ENCODE assay signal across 1 cellular context in the genomic region with DNA sequence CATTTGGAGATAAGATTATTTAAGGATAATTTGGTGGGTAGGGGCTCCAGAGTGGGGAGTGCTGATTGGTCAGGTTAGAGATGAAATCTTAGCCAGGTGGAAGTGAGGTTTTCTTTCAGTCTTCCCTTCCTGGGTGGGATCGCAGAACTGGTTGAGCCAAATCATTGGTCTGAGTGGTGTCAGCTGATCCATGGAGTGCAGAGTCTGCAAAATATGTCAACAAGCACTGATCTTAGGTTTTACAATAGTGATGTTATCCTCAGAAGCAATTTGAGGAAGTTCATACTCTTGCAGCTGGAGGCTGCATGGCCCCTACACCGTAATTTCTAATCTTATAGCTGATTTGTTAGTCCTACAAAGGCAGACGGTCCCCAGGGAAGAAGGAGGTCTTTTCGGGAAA.
TF ChIP-seq lines count a peak whose summit lies in the region.

No MANE protein-coding gene starts in this region.

TF ChIP-seq in H1, 55 proteins besides CTCF, POLR2A, EP300 and RAD21 (continued from another document):
- TF ChIP-seq BACH1 (IDR thresholded peaks at IDR 0.05; ENCODE audit: low read length) (no peak), TCF12 (IDR thresholded peaks at IDR 0.05; ENCODE audit: low read depth, low read length) (no peak), CREB1 (IDR thresholded peaks at IDR 0.05) (no peak), HDAC6 (IDR thresholded peaks at IDR 0.05; ENCODE audit: low read depth, low read length) (no peak), KDM4A (IDR thresholded peaks at IDR 0.05; ENCODE audit: low read depth, low read length, severe bottlenecking) (no peak), CTBP2 (IDR thresholded peaks at IDR 0.05; ENCODE audit: borderline replicate concordance, insufficient read depth, insufficient read length, low read length) (no peak), CBX8 (IDR thresholded peaks at IDR 0.05; ENCODE audit: borderline replicate concordance, low read depth, low read length) (no peak), CBX5 (IDR thresholded peaks at IDR 0.05; ENCODE audit: low read depth, low read length) (no peak), SAP30 (IDR thresholded peaks at IDR 0.05; ENCODE audit: insufficient read depth, insufficient replicate concordance, low read length) (no peak), SIRT6 (IDR thresholded peaks at IDR 0.05; ENCODE audit: low read length) (no peak), SP1 (IDR thresholded peaks at IDR 0.05; ENCODE audit: low read depth, low read length) (no peak), BCL11A (IDR thresholded peaks at IDR 0.05; ENCODE audit: low read depth in 2 of 2, low read length in 2 of 2) (no peak), SUZ12 (IDR thresholded peaks at IDR 0.05; ENCODE audit: low read length) (no peak)
- TF ChIP-seq, protein P1, sequence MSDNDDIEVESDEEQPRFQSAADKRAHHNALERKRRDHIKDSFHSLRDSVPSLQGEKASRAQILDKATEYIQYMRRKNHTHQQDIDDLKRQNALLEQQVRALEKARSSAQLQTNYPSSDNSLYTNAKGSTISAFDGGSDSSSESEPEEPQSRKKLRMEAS (IDR thresholded peaks at IDR 0.05): no peak
- TF ChIP-seq, protein P2, sequence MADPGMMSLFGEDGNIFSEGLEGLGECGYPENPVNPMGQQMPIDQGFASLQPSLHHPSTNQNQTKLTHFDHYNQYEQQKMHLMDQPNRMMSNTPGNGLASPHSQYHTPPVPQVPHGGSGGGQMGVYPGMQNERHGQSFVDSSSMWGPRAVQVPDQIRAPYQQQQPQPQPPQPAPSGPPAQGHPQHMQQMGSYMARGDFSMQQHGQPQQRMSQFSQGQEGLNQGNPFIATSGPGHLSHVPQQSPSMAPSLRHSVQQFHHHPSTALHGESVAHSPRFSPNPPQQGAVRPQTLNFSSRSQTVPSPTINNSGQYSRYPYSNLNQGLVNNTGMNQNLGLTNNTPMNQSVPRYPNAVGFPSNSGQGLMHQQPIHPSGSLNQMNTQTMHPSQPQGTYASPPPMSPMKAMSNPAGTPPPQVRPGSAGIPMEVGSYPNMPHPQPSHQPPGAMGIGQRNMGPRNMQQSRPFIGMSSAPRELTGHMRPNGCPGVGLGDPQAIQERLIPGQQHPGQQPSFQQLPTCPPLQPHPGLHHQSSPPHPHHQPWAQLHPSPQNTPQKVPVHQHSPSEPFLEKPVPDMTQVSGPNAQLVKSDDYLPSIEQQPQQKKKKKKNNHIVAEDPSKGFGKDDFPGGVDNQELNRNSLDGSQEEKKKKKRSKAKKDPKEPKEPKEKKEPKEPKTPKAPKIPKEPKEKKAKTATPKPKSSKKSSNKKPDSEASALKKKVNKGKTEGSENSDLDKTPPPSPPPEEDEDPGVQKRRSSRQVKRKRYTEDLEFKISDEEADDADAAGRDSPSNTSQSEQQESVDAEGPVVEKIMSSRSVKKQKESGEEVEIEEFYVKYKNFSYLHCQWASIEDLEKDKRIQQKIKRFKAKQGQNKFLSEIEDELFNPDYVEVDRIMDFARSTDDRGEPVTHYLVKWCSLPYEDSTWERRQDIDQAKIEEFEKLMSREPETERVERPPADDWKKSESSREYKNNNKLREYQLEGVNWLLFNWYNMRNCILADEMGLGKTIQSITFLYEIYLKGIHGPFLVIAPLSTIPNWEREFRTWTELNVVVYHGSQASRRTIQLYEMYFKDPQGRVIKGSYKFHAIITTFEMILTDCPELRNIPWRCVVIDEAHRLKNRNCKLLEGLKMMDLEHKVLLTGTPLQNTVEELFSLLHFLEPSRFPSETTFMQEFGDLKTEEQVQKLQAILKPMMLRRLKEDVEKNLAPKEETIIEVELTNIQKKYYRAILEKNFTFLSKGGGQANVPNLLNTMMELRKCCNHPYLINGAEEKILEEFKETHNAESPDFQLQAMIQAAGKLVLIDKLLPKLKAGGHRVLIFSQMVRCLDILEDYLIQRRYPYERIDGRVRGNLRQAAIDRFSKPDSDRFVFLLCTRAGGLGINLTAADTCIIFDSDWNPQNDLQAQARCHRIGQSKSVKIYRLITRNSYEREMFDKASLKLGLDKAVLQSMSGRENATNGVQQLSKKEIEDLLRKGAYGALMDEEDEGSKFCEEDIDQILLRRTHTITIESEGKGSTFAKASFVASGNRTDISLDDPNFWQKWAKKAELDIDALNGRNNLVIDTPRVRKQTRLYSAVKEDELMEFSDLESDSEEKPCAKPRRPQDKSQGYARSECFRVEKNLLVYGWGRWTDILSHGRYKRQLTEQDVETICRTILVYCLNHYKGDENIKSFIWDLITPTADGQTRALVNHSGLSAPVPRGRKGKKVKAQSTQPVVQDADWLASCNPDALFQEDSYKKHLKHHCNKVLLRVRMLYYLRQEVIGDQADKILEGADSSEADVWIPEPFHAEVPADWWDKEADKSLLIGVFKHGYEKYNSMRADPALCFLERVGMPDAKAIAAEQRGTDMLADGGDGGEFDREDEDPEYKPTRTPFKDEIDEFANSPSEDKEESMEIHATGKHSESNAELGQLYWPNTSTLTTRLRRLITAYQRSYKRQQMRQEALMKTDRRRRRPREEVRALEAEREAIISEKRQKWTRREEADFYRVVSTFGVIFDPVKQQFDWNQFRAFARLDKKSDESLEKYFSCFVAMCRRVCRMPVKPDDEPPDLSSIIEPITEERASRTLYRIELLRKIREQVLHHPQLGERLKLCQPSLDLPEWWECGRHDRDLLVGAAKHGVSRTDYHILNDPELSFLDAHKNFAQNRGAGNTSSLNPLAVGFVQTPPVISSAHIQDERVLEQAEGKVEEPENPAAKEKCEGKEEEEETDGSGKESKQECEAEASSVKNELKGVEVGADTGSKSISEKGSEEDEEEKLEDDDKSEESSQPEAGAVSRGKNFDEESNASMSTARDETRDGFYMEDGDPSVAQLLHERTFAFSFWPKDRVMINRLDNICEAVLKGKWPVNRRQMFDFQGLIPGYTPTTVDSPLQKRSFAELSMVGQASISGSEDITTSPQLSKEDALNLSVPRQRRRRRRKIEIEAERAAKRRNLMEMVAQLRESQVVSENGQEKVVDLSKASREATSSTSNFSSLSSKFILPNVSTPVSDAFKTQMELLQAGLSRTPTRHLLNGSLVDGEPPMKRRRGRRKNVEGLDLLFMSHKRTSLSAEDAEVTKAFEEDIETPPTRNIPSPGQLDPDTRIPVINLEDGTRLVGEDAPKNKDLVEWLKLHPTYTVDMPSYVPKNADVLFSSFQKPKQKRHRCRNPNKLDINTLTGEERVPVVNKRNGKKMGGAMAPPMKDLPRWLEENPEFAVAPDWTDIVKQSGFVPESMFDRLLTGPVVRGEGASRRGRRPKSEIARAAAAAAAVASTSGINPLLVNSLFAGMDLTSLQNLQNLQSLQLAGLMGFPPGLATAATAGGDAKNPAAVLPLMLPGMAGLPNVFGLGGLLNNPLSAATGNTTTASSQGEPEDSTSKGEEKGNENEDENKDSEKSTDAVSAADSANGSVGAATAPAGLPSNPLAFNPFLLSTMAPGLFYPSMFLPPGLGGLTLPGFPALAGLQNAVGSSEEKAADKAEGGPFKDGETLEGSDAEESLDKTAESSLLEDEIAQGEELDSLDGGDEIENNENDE (IDR thresholded peaks at IDR 0.05; ENCODE audit: insufficient replicate concordance, low read length): no peak
